1 cellular context compared by ENCODE assay signal in genomic region chr19:46416077-46416709, GRCh38.
TF ChIP-seq lines count a peak whose summit lies in the region.

No MANE protein-coding gene starts in this region.

TF ChIP-seq in SK-N-SH, 30 proteins besides CTCF, POLR2A, EP300 and RAD21 (continued from another document):
- no peak for TF ChIP-seq USF1 (IDR thresholded peaks at IDR 0.05; ENCODE audit: borderline replicate concordance, low read depth)
- TF ChIP-seq SIN3A (IDR thresholded peaks at IDR 0.05; ENCODE audit: borderline replicate concordance, low read depth, low read length) = 0 out of 2 replicates have a peak, but pooled peaks have one; percentile 31
- TF ChIP-seq EZH2phosphoT487 (IDR thresholded peaks at IDR 0.05; ENCODE audit: borderline replicate concordance, low read depth) = no peak
- peak; percentile 49 for TF ChIP-seq CHD2 (IDR thresholded peaks at IDR 0.05; ENCODE audit: low read length, partially characterized antibody)
- no peak for TF ChIP-seq TEAD4 (IDR thresholded peaks at IDR 0.05; ENCODE audit: borderline replicate concordance, insufficient read depth)
- TF ChIP-seq JUND (IDR thresholded peaks at IDR 0.05) = no peak
- TF ChIP-seq FOSL2 (IDR thresholded peaks at IDR 0.05; ENCODE audit: borderline replicate concordance, low read depth) = no peak
- 0 out of 2 replicates have a peak, but pooled peaks have one; percentile 34 for TF ChIP-seq RCOR1 (IDR thresholded peaks at IDR 0.05; ENCODE audit: low read length)
TF ChIP-seq in SK-N-SH: peak in this region for 4.
